20 cellular contexts compared by ENCODE assay signal in the genomic region with DNA sequence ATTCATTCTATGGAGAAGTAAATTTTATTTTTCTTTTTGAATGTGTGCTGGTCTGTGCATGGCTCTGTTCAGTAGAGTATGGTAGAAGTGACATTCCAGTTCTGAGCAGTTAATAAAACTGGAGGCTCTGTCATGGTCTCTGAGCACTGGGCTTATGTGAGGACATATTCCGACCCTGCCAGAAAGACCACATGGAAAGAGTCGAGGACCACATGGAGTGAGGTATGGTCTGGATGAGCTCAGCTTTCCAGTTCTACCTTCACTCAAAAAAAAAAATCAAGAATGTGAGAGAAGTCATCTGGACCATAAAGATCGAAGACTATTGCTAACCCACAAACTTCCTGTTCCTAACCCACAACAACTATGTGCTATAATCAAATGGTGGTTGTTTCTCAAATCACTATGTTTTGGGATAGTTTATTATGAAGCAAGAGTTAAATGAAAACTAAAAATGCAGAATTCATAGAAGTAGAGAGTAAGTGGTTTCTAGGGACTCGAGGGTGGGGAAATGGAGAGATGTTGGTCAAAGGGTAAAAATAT.
DNase-seq lines count a peak whose midpoint lies in the region; ATAC-seq and TF ChIP-seq lines count a peak whose summit lies in the region.
"Had no signal": no experiment of that assay in that cellular context is flagged by ENCODE, and none has a peak within 500 bp of the region (broad histone marks: within the 10 kb centered on the region; RNA-seq: fewer than 3 reads in every experiment).

No MANE protein-coding gene starts in this region.

- CTCF ChIA-PET in activated naive CD4-positive, alpha-beta T cell treated with anti-CD3 and anti-CD28 coated beads, Interleukin-2, amount 10 ng/mL, durations not matched to agents 7 days and 5 days (lab: Charles Lee): no interaction called here

- H3K27ac ChIP-seq in DND-41 (ENCODE audit: low read length) (no peak overlapping the region), Karpas-422 (ENCODE audit: low read length) (no peak overlapping the region), right cardiac atrium (ENCODE audit: low read length) (no peak overlapping the region)
- H3K27ac ChIP-seq: 22Rv1; A549; BLaER1 treated with 17β-estradiol and CSF1 and Interleukin-3, amounts not matched to agents 10 nM and 100 nM; C4-2B had no signal

- peaks cover 16% of the 10 kb centered on the region for H3K9me3 Mint-ChIP-seq in activated naive CD4-positive, alpha-beta T cell treated with anti-CD3 and anti-CD28 coated beads, Interleukin-2, amount 10 ng/mL, durations not matched to agents 7 days and 5 days
- H3K9me3 Mint-ChIP-seq in activated naive CD4-positive, alpha-beta T cell treated with anti-CD3 and anti-CD28 coated beads, Interleukin-2, amount 50 U/mL, for 72 hours: peaks cover 4 to 19% of the 10 kb centered on the region in 2 donors

- H3K36me3 Mint-ChIP-seq in activated naive CD4-positive, alpha-beta T cell treated with anti-CD3 and anti-CD28 coated beads, Interleukin-2, amount 10 ng/mL, durations not matched to agents 7 days and 5 days: no peaks in the 10 kb centered on the region
- H3K36me3 Mint-ChIP-seq in activated naive CD4-positive, alpha-beta T cell treated with anti-CD3 and anti-CD28 coated beads, Interleukin-2, amount 50 U/mL, for 72 hours: no peaks in the 10 kb centered on the region
- H3K36me3 Mint-ChIP-seq: CD8-positive, alpha-beta T cell had no signal

- DNase-seq in activated naive CD4-positive, alpha-beta T cell treated with anti-CD3 and anti-CD28 coated beads, Interleukin-2, amount 10 ng/mL, durations not matched to agents 7 days and 5 days: no peak
- no peak for DNase-seq in activated naive CD4-positive, alpha-beta T cell treated with anti-CD3 and anti-CD28 coated beads, Interleukin-2, amount 50 U/mL, for 72 hours (ENCODE audit: low spot score in 2 of 2)
- DNase-seq in DND-41 (no peak), Karpas-422 (no peak), right cardiac atrium (no peak), activated gamma-delta T cell (lab: John Stamatoyannopoulos, UW) (no peak)
- DNase-seq: AML-193; Caco-2; Calu3; CD4-positive, alpha-beta T cell; CD8-positive, alpha-beta T cell; DMS79 treated with DMSO at 0.1 percent for 48 hours; EL; GDM1 had no signal

- no peaks in the 10 kb centered on the region for H3K27me3 Mint-ChIP-seq in activated naive CD4-positive, alpha-beta T cell treated with anti-CD3 and anti-CD28 coated beads, Interleukin-2, amount 10 ng/mL, durations not matched to agents 7 days and 5 days
- H3K27me3 Mint-ChIP-seq: B cell; CD4-positive, alpha-beta T cell had no signal

- H3K4me1 ChIP-seq in DND-41 (ENCODE audit: insufficient read depth, low read length): peaks cover 17% of the 10 kb centered on the region
- peaks cover 50% of the 10 kb centered on the region for H3K4me1 ChIP-seq in Karpas-422 (ENCODE audit: low read length)
- H3K4me1 ChIP-seq in right cardiac atrium (ENCODE audit: control insufficient read depth, insufficient read depth, low read length): no peaks in the 10 kb centered on the region
- H3K4me1 ChIP-seq: BLaER1 treated with 17β-estradiol and CSF1 and Interleukin-3, amounts not matched to agents 10 nM and 100 nM; Caco-2 had no signal

- no peak for TF ChIP-seq CTCF in DND-41 (IDR thresholded peaks at IDR 0.05; ENCODE audit: borderline replicate concordance, extremely low read depth, low read length, poor library complexity, severe bottlenecking)

- no peak for ATAC-seq in activated naive CD4-positive, alpha-beta T cell treated with anti-CD3 and anti-CD28 coated beads, Interleukin-2, amount 50 U/mL, for 72 hours
- ATAC-seq in DND-41 (ENCODE audit: insufficient read depth, low read depth) (peak; percentile 79), right cardiac atrium (no peak)
- ATAC-seq: A549; CD8-positive, alpha-beta T cell; GM12878 had no signal

- H3K79me2 ChIP-seq in DND-41 (ENCODE audit: insufficient read depth, low read length): no peaks in the 10 kb centered on the region
- H3K79me2 ChIP-seq in Karpas-422 (ENCODE audit: low read length): no peaks in the 10 kb centered on the region

- 76% methylated on average over 4 of the region's 4 CpGs for WGBS in right cardiac atrium

- no peaks in the 10 kb centered on the region for H3K9me2 ChIP-seq in Karpas-422 (replicated peaks; ENCODE audit: insufficient read depth, low read length)

- H4K20me1 ChIP-seq in DND-41 (ENCODE audit: insufficient read depth, low read length) (no peaks in the 10 kb centered on the region), Karpas-422 (ENCODE audit: insufficient read depth, low read depth, low read length) (no peaks in the 10 kb centered on the region)
- H4K20me1 ChIP-seq: BLaER1 treated with 17β-estradiol and CSF1 and Interleukin-3, amounts not matched to agents 10 nM and 100 nM had no signal

- H2AFZ ChIP-seq in DND-41 (ENCODE audit: low read depth, low read length) (no peak overlapping the region), Karpas-422 (ENCODE audit: low read length) (peak overlapping the region; percentile 78)

- H3K36me3 ChIP-seq in DND-41 (ENCODE audit: insufficient read depth, low read length) (no peaks in the 10 kb centered on the region), Karpas-422 (ENCODE audit: insufficient read depth, low read length) (peaks cover 9% of the 10 kb centered on the region)
- H3K36me3 ChIP-seq: BLaER1 treated with 17β-estradiol and CSF1 and Interleukin-3, amounts not matched to agents 10 nM and 100 nM had no signal

- intact Hi-C loops in right cardiac atrium (cut with DNase I): no loop called here

- no peak overlapping the region for H3K4me3 Mint-ChIP-seq in activated naive CD4-positive, alpha-beta T cell treated with anti-CD3 and anti-CD28 coated beads, Interleukin-2, amount 10 ng/mL, durations not matched to agents 7 days and 5 days
- H3K4me3 Mint-ChIP-seq: B cell; CD4-positive, alpha-beta T cell; CD8-positive, alpha-beta T cell had no signal

- no peak overlapping the region for H3K4me3 ChIP-seq in DND-41 (ENCODE audit: low read depth in 1 of 2, low read length in 2 of 2)
- no peak overlapping the region for H3K4me3 ChIP-seq in Karpas-422 (ENCODE audit: low read length)
- H3K4me3 ChIP-seq in right cardiac atrium (ENCODE audit: low read length): no peak overlapping the region
- H3K4me3 ChIP-seq: A549; BLaER1 treated with 17β-estradiol and CSF1 and Interleukin-3, amounts not matched to agents 10 nM and 100 nM; GM12878 had no signal

- no peaks in the 10 kb centered on the region for H3K4me1 Mint-ChIP-seq in activated naive CD4-positive, alpha-beta T cell treated with anti-CD3 and anti-CD28 coated beads, Interleukin-2, amount 10 ng/mL, durations not matched to agents 7 days and 5 days
- H3K4me1 Mint-ChIP-seq: B cell had no signal

- H3K9me3 ChIP-seq in DND-41 (ENCODE audit: insufficient read depth, low read length, severe bottlenecking) (no peaks in the 10 kb centered on the region), Karpas-422 (ENCODE audit: low read length) (no peaks in the 10 kb centered on the region), right cardiac atrium (ENCODE audit: control insufficient read depth, low read length) (no peaks in the 10 kb centered on the region)
- H3K9me3 ChIP-seq: A549; BLaER1 treated with 17β-estradiol and CSF1 and Interleukin-3, amounts not matched to agents 10 nM and 100 nM; Caco-2 had no signal

- H3K4me2 ChIP-seq in DND-41 (ENCODE audit: insufficient read depth, low read length): no peak overlapping the region
- H3K4me2 ChIP-seq in Karpas-422 (ENCODE audit: low read depth, low read length, poor library complexity, severe bottlenecking): peak overlapping the region; percentile 11
- H3K4me2 ChIP-seq: A549; BLaER1 treated with 17β-estradiol and CSF1 and Interleukin-3, amounts not matched to agents 10 nM and 100 nM had no signal

- peak overlapping the region; percentile 4 for H3K27ac Mint-ChIP-seq in activated naive CD4-positive, alpha-beta T cell treated with anti-CD3 and anti-CD28 coated beads, Interleukin-2, amount 10 ng/mL, durations not matched to agents 7 days and 5 days
- no peak overlapping the region for H3K27ac Mint-ChIP-seq in activated naive CD4-positive, alpha-beta T cell treated with anti-CD3 and anti-CD28 coated beads, Interleukin-2, amount 50 U/mL, for 72 hours
- H3K27ac Mint-ChIP-seq: B cell; CD4-positive, alpha-beta T cell; CD8-positive, alpha-beta T cell had no signal

- no peak overlapping the region for H3K9ac ChIP-seq in DND-41 (ENCODE audit: low read depth, low read length)
- no peak overlapping the region for H3K9ac ChIP-seq in Karpas-422 (ENCODE audit: low read length)
- H3K9ac ChIP-seq: BLaER1 treated with 17β-estradiol and CSF1 and Interleukin-3, amounts not matched to agents 10 nM and 100 nM had no signal

- H3K27me3 ChIP-seq in DND-41 (ENCODE audit: insufficient read depth, low read length, poor library complexity) (no peaks in the 10 kb centered on the region), Karpas-422 (ENCODE audit: low read length) (no peaks in the 10 kb centered on the region), right cardiac atrium (ENCODE audit: control insufficient read depth, insufficient read depth) (no peaks in the 10 kb centered on the region)
- H3K27me3 ChIP-seq: BLaER1 treated with 17β-estradiol and CSF1 and Interleukin-3, amounts not matched to agents 10 nM and 100 nM had no signal
